ENCODE assay signal across 12 cellular contexts in the genomic region with DNA sequence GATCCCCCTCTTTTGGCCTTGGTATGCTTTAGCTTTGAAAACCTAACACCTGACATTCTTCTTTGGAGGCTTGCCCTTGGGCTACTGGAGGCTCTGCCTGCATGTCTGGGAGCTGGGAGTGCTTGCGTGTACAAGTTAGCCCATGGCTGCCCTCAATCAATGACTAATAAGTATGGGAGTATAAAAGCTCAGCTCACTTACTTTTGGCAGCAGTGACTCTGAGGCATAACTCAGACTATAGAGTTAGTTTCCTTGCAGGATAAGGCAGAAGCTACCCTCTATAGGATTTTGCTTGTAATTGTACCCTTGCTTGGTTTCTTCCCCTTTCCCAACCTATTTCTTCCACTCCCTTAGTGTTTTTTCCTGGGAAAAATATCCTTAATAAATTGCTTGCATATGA.
DNase-seq lines count a peak whose midpoint lies in the region; ATAC-seq, FAIRE-seq and TF ChIP-seq lines count a peak whose summit lies in the region.
"Had no signal": no experiment of that assay in that cellular context is flagged by ENCODE, and none has a peak within 500 bp of the region (broad histone marks: within the 10 kb centered on the region; RNA-seq: fewer than 3 reads in every experiment).

No MANE protein-coding gene starts in this region.

- no peaks in the 10 kb centered on the region for H3K79me2 ChIP-seq in HepG2 (ENCODE audit: insufficient read depth, low read length)

- POLR2A ChIA-PET in HepG2 (lab: Yijun Ruan, JAX) = no interaction called here

- DNase-seq in HepG2 (ENCODE audit: low spot score) (no peak), right lobe of liver (no peak), adipocyte (ENCODE audit: low read depth) (peak; percentile 29), fibroblast of villous mesenchyme (ENCODE audit: low read depth) (peak; percentile 38), NCI-H2029 treated with DMSO at 0.1 percent for 48 hours (lab: John Stamatoyannopoulos, UW) (no peak), NCI-H128 (lab: John Stamatoyannopoulos, UW; ENCODE audit: unreplicated experiment) (no peak), NCI-H1048 (lab: John Stamatoyannopoulos, UW) (no peak), putamen (ENCODE audit: low spot score) (no peak)
- DNase-seq: activated CD4-positive, CD25-positive, alpha-beta regulatory T cell treated with anti-CD3 and anti-CD28 coated beads, Interleukin-2, amount 50 U/mL, for 72 hours; NCI-H187 treated with DMSO at 0.1 percent for 48 hours; NK-92 treated with Interleukin-12 subunit alpha and Interleukin-12 subunit beta, amount 100 ng/mL, for 24 hours; substantia nigra had no signal

- no peak for TF ChIP-seq RAD21 in HepG2 (CRISPR knock-in tag; IDR thresholded peaks at IDR 0.05)

- no peak for TF ChIP-seq EP300 in HepG2 (IDR thresholded peaks at IDR 0.05; ENCODE audit: low read depth in 2 of 2, low read length in 2 of 2)
- TF ChIP-seq EP300 in HepG2 (CRISPR knock-in tag; IDR thresholded peaks at IDR 0.05; ENCODE audit: borderline replicate concordance) = no peak

- no peaks in the 10 kb centered on the region for H3K36me3 ChIP-seq in HepG2 (replicated peaks in 1 of 2; ENCODE audit: control insufficient read depth in 1 of 2, insufficient read depth in 2 of 2, low read length in 2 of 2)
- H3K36me3 ChIP-seq in right lobe of liver = no peaks in the 10 kb centered on the region
- H3K36me3 ChIP-seq in adipocyte (ENCODE audit: control insufficient read depth, insufficient read depth, low read length, severe bottlenecking) = no peaks in the 10 kb centered on the region

- CTCF ChIA-PET in HepG2 (lab: Yijun Ruan, JAX; ENCODE audit: low intra/inter-chr PET ratio, low total read pairs) = no interaction called here

- WGBS in HepG2 (ENCODE audit: low lambda C conversion rate) = 0% methylated on average over 1 of the region's 1 CpG
- 90% methylated on average over 1 of the region's 1 CpG for WGBS in right lobe of liver (ENCODE audit: insufficient coverage, low coverage, low lambda C conversion rate, missing lambda C conversion rate)

- no peak overlapping the region for H3K4me2 ChIP-seq in HepG2 (ENCODE audit: low read depth, low read length)

- no peak overlapping the region for H3K9ac ChIP-seq in HepG2 (ENCODE audit: insufficient read depth, low read depth, low read length)
- H3K9ac ChIP-seq in adipocyte (ENCODE audit: low read length) = no peak overlapping the region

- no peaks in the 10 kb centered on the region for H4K20me1 ChIP-seq in HepG2 (ENCODE audit: insufficient read depth, low read length)

- H2AFZ ChIP-seq in HepG2 (ENCODE audit: low read length) = no peak overlapping the region

- H3K27me3 ChIP-seq in HepG2 (ENCODE audit: control insufficient read depth in 1 of 2, insufficient read depth in 2 of 2, low read length in 2 of 2) (no peaks in the 10 kb centered on the region), right lobe of liver (no peaks in the 10 kb centered on the region), adipocyte (replicated peaks; ENCODE audit: control insufficient read depth, insufficient read depth, low read length) (no peaks in the 10 kb centered on the region)

- H3K27ac ChIP-seq in HepG2 (ENCODE audit: extremely low read length, insufficient read depth, low read length) (no peak overlapping the region), right lobe of liver (no peak overlapping the region)

- FAIRE-seq in HepG2 (lab: Jason Lieb, UNC) = no peak

- no peak for TF ChIP-seq POLR2A in HepG2 (IDR thresholded peaks at IDR 0.05; ENCODE audit: insufficient read depth in 1 of 2, low read depth in 2 of 2, low read length in 2 of 2)
- TF ChIP-seq POLR2A in right lobe of liver (IDR thresholded peaks at IDR 0.05) = no peak

- no peaks in the 10 kb centered on the region for H3K9me3 ChIP-seq in HepG2 (ENCODE audit: low read length)
- H3K9me3 ChIP-seq in right lobe of liver = no peaks in the 10 kb centered on the region
- H3K9me3 ChIP-seq in adipocyte (ENCODE audit: control insufficient read depth, low read length) = peaks cover 7% of the 10 kb centered on the region

- no peak for ATAC-seq in HepG2
- ATAC-seq in right lobe of liver = no peak

- H3K4me3 ChIP-seq in HepG2 (replicated peaks in 1 of 3; ENCODE audit: insufficient read depth in 1 of 3, low read depth in 2 of 3, low read length in 3 of 3) = no peak overlapping the region
- no peak overlapping the region for H3K4me3 ChIP-seq in right lobe of liver
- no peak overlapping the region for H3K4me3 ChIP-seq in adipocyte (ENCODE audit: low read length)
- no peak overlapping the region for H3K4me3 ChIP-seq in fibroblast of villous mesenchyme (ENCODE audit: low read depth, low read length)

- in situ Hi-C loops in HepG2 (cut with HindIII; ENCODE audit: extremely low pct_ligation_motif_present, low pct_unique_long_range_greater_than_20kb) = no loop called here

- TF ChIP-seq CTCF in HepG2 (CRISPR knock-in tag; IDR thresholded peaks at IDR 0.05) (0 out of 2 replicates have a peak, but pooled peaks have one; percentile 4), right lobe of liver (IDR thresholded peaks at IDR 0.05) (no peak), fibroblast of villous mesenchyme (IDR thresholded peaks at IDR 0.05; ENCODE audit: insufficient read depth, low read depth, low read length) (no peak)

- intact Hi-C loops in HepG2 (cut with micrococcal nuclease; ENCODE audit: unreplicated experiment) (no loop called here), right lobe of liver (cut with DNase I) (no loop called here)

- H3K4me1 ChIP-seq in HepG2 (ENCODE audit: insufficient read depth, low read length) (no peaks in the 10 kb centered on the region), right lobe of liver (no peaks in the 10 kb centered on the region), adipocyte (ENCODE audit: control insufficient read depth, insufficient read depth, low read length) (no peaks in the 10 kb centered on the region)

- BruUV-seq in HepG2 (replicated peaks; lab: Mats Ljungman, UMichigan) = no TSS peak

TF ChIP-seq in HepG2, 621 proteins besides CTCF, POLR2A, EP300 and RAD21:
- no peak for TF ChIP-seq SKI (IDR thresholded peaks at IDR 0.05; ENCODE audit: partially characterized antibody)
- TF ChIP-seq ZFP41 (CRISPR knock-in tag; IDR thresholded peaks at IDR 0.05; ENCODE audit: borderline replicate concordance) = no peak
- TF ChIP-seq ZKSCAN5 (CRISPR knock-in tag; IDR thresholded peaks at IDR 0.05) = no peak
- no peak for TF ChIP-seq ZNF331 (CRISPR knock-in tag; IDR thresholded peaks at IDR 0.05)
- TF ChIP-seq ETV5 (CRISPR knock-in tag; IDR thresholded peaks at IDR 0.05; ENCODE audit: borderline replicate concordance) = no peak
- no peak for TF ChIP-seq ZNF569 (CRISPR knock-in tag; IDR thresholded peaks at IDR 0.05; ENCODE audit: borderline replicate concordance)
- TF ChIP-seq TARDBP (CRISPR knock-in tag; IDR thresholded peaks at IDR 0.05) = no peak
- TF ChIP-seq, protein P1, sequence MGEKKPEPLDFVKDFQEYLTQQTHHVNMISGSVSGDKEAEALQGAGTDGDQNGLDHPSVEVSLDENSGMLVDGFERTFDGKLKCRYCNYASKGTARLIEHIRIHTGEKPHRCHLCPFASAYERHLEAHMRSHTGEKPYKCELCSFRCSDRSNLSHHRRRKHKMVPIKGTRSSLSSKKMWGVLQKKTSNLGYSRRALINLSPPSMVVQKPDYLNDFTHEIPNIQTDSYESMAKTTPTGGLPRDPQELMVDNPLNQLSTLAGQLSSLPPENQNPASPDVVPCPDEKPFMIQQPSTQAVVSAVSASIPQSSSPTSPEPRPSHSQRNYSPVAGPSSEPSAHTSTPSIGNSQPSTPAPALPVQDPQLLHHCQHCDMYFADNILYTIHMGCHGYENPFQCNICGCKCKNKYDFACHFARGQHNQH (CRISPR knock-in tag; IDR thresholded peaks at IDR 0.05) = no peak
- TF ChIP-seq DR1 (CRISPR knock-in tag; IDR thresholded peaks at IDR 0.05) = no peak
- no peak for TF ChIP-seq ZSCAN25 (CRISPR knock-in tag; IDR thresholded peaks at IDR 0.05)
- no peak for TF ChIP-seq ZNF749 (CRISPR knock-in tag; IDR thresholded peaks at IDR 0.05; ENCODE audit: borderline replicate concordance)
- TF ChIP-seq ZNF34 (CRISPR knock-in tag; IDR thresholded peaks at IDR 0.05; ENCODE audit: borderline replicate concordance) = no peak
- no peak for TF ChIP-seq KDM6A (CRISPR knock-in tag; IDR thresholded peaks at IDR 0.05; ENCODE audit: low read depth)
- no peak for TF ChIP-seq CBX5 (CRISPR knock-in tag; IDR thresholded peaks at IDR 0.05; ENCODE audit: borderline replicate concordance)
- TF ChIP-seq RFXANK (CRISPR knock-in tag; IDR thresholded peaks at IDR 0.05) = no peak
- TF ChIP-seq STAT5B (CRISPR knock-in tag; IDR thresholded peaks at IDR 0.05) = no peak
- TF ChIP-seq, protein P2, sequence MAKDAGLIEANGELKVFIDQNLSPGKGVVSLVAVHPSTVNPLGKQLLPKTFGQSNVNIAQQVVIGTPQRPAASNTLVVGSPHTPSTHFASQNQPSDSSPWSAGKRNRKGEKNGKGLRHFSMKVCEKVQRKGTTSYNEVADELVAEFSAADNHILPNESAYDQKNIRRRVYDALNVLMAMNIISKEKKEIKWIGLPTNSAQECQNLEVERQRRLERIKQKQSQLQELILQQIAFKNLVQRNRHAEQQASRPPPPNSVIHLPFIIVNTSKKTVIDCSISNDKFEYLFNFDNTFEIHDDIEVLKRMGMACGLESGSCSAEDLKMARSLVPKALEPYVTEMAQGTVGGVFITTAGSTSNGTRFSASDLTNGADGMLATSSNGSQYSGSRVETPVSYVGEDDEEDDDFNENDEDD (CRISPR knock-in tag; IDR thresholded peaks at IDR 0.05; ENCODE audit: borderline replicate concordance) = no peak

Comparison
In these comparisons a context has a peak if more than half of its experiments do, and no peak if none do; other contexts are left out.
1. DNase-seq: peak in adipocyte (single experiment) and fibroblast of villous mesenchyme (single experiment); none in HepG2 (single experiment), right lobe of liver (0 of 3), NCI-H2029 treated with DMSO at 0.1 percent for 48 hours (single experiment), NCI-H128 (single experiment), NCI-H1048 (single experiment) and putamen (single experiment).